Comparison of ENCODE assay signal across 30 cellular contexts in the genomic region with DNA sequence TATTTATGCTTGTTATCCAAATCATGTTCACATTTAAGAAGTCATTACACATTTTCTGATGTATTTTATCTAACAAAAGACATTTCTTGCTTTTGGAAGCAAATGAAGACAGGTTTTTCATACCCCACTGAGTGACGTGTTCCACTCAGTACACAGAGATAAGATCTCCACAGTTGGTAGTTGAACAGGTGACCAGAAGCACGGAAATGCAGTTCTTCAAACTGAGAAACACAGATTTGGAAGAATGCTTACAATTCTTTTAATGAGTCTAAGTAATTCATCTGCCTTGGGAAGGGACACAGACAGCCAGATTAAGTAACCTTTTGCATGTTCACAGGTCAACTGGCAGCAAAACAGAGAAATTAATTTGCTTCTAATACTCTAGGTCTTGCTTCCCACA. TPM values are rescaled to one million over a fixed set of nuclear protein-coding genes. Genes with fewer than 3 reads are reported as not detected.
DNase-seq lines count a peak whose midpoint lies in the region; ATAC-seq, FAIRE-seq and TF ChIP-seq lines count a peak whose summit lies in the region.
"Had no signal": no experiment of that assay in that cellular context is flagged by ENCODE, and none has a peak within 500 bp of the region (broad histone marks: within the 10 kb centered on the region; RNA-seq: fewer than 3 reads in every experiment).

No MANE protein-coding gene starts in this region.

- peaks cover 3% of the 10 kb centered on the region for H3K79me1 ChIP-seq in mesenchymal stem cell (replicated peaks; ENCODE audit: low read length, poor library complexity, severe bottlenecking)

- H3K79me2 ChIP-seq in SK-N-SH (ENCODE audit: insufficient read depth) (no peaks in the 10 kb centered on the region), astrocyte (ENCODE audit: insufficient read depth, low read length) (no peaks in the 10 kb centered on the region)

- POLR2A ChIA-PET in SK-N-SH (lab: Yijun Ruan, JAX) = no interaction called here

- no peak overlapping the region for H3K27ac Mint-ChIP-seq in astrocyte (ENCODE audit: unreplicated experiment)
- H3K27ac Mint-ChIP-seq: CD8-positive, alpha-beta memory T cell had no signal

- H3K14ac ChIP-seq in mesenchymal stem cell (ENCODE audit: low read length in 2 of 2) = no peak overlapping the region

- H3K9ac ChIP-seq in SK-N-SH (no peak overlapping the region), astrocyte (ENCODE audit: low read length) (no peak overlapping the region), mesenchymal stem cell (ENCODE audit: low read length) (no peak overlapping the region)
- H3K9ac ChIP-seq: KMS-11 had no signal

- no peak overlapping the region; a peak in 1 of 4 replicates for H3K4me3 ChIP-seq in SK-N-SH (ENCODE audit: low read depth in 2 of 2, low read length in 1 of 2)
- peak overlapping the region; percentile 13 for H3K4me3 ChIP-seq in astrocyte (ENCODE audit: insufficient read depth, low read depth, low read length)
- H3K4me3 ChIP-seq in mesenchymal stem cell (ENCODE audit: insufficient read depth in 1 of 2, low read depth in 1 of 2, low read length in 2 of 2) = peak overlapping the region in 1 of 2 experiments; percentile 40
- H3K4me3 ChIP-seq in WERI-Rb-1 (ENCODE audit: low read depth, low read length) = no peak overlapping the region
- H3K4me3 ChIP-seq: Peyer's patch, SK-N-MC had no signal

- H3K4me3 Mint-ChIP-seq in astrocyte (ENCODE audit: unreplicated experiment) = no peak overlapping the region
- H3K4me3 Mint-ChIP-seq: CD14-positive monocyte; CD8-positive, alpha-beta memory T cell had no signal

- H2AFZ ChIP-seq in SK-N-SH (ENCODE audit: low read depth) = no peak overlapping the region
- no peak overlapping the region for H2AFZ ChIP-seq in astrocyte (ENCODE audit: low read depth, low read length)
- H2AFZ ChIP-seq in mesenchymal stem cell (ENCODE audit: low read depth, low read length) = no peak overlapping the region

- H3K4ac ChIP-seq in mesenchymal stem cell (ENCODE audit: low read depth in 1 of 2, low read length in 2 of 2) = no peak overlapping the region

- ATAC-seq in SK-N-SH treated with all-trans-retinoic acid at 6 μM for 48 hours = no peak
- no peak for ATAC-seq in stimulated activated naive CD8-positive, alpha-beta T cell treated with anti-CD3 and anti-CD28 coated beads, Interleukin-15, Interleukin-2, amounts not matched to agents 100 U/mL and 50 U/mL, for 24 hours
- ATAC-seq: HCT116 had no signal

- TF ChIP-seq CTCF in SK-N-SH (IDR thresholded peaks at IDR 0.05) (no peak), astrocyte (IDR thresholded peaks at IDR 0.05; ENCODE audit: insufficient read depth, low read depth, low read length) (no peak), WERI-Rb-1 (IDR thresholded peaks at IDR 0.05; ENCODE audit: low read depth, low read length) (no peak)

- TF ChIP-seq EP300 in SK-N-SH (IDR thresholded peaks at IDR 0.05; ENCODE audit: borderline replicate concordance in 1 of 2, low read depth in 1 of 2, low read length in 1 of 2) = no peak

- no peaks in the 10 kb centered on the region for H3K36me3 Mint-ChIP-seq in astrocyte (ENCODE audit: low read depth, unreplicated experiment)
- H3K36me3 Mint-ChIP-seq: CD14-positive monocyte; CD8-positive, alpha-beta memory T cell had no signal

- H3K23ac ChIP-seq in mesenchymal stem cell (ENCODE audit: low read length in 2 of 2) = no peak overlapping the region

- H4K8ac ChIP-seq in mesenchymal stem cell (ENCODE audit: low read length) = no peak overlapping the region

- H3F3A ChIP-seq in SK-N-SH (replicated peaks; ENCODE audit: insufficient read depth) = no peaks in the 10 kb centered on the region

- TF ChIP-seq RAD21 in SK-N-SH (IDR thresholded peaks at IDR 0.05; ENCODE audit: low read length) = no peak

- no peaks in the 10 kb centered on the region for H3K9me2 ChIP-seq in SK-N-SH

- H3K27me3 ChIP-seq in SK-N-SH (ENCODE audit: insufficient read depth) (no peaks in the 10 kb centered on the region), astrocyte (ENCODE audit: insufficient read depth, low read length) (no peaks in the 10 kb centered on the region), mesenchymal stem cell (ENCODE audit: control insufficient read depth in 1 of 2, insufficient read depth in 1 of 2, low read length in 2 of 2) (no peaks in the 10 kb centered on the region), WERI-Rb-1 (ENCODE audit: insufficient read depth, low read depth, severe bottlenecking) (no peaks in the 10 kb centered on the region)
- H3K27me3 ChIP-seq: BE2C, Peyer's patch had no signal

- H2BK12ac ChIP-seq in mesenchymal stem cell (ENCODE audit: low read length in 2 of 2) = no peak overlapping the region

- H2BK5ac ChIP-seq in mesenchymal stem cell (ENCODE audit: low read depth, low read length, poor library complexity, severe bottlenecking) = peak overlapping the region; percentile 53

- peaks cover 4% of the 10 kb centered on the region for H3K4me1 Mint-ChIP-seq in astrocyte (ENCODE audit: low read depth, unreplicated experiment)
- H3K4me1 Mint-ChIP-seq: CD14-positive monocyte; CD8-positive, alpha-beta memory T cell had no signal

- no peak overlapping the region for H2BK120ac ChIP-seq in mesenchymal stem cell (ENCODE audit: low read depth, low read length)

- H3K4me2 ChIP-seq in SK-N-SH = peak overlapping the region; percentile 49
- H3K4me2 ChIP-seq in astrocyte (ENCODE audit: low read length) = peak overlapping the region; percentile 81
- peak overlapping the region; percentile 38 for H3K4me2 ChIP-seq in mesenchymal stem cell (ENCODE audit: low read length, poor library complexity, severe bottlenecking)
- H3K4me2 ChIP-seq: KMS-11 had no signal

- H3K36me3 ChIP-seq in SK-N-SH (replicated peaks in 1 of 2; ENCODE audit: control insufficient read depth in 1 of 2, insufficient read depth in 2 of 2, low read length in 1 of 2) (peaks cover 0 to 16% of the 10 kb centered on the region in 2 experiments), astrocyte (ENCODE audit: insufficient read depth, low read length) (no peaks in the 10 kb centered on the region), mesenchymal stem cell (ENCODE audit: control insufficient read depth in 1 of 2, insufficient read depth in 2 of 2, low read depth in 1 of 2, low read length in 2 of 2) (peaks cover 0 to 16% of the 10 kb centered on the region in 2 experiments), WERI-Rb-1 (no peaks in the 10 kb centered on the region)
- H3K36me3 ChIP-seq: BE2C, Peyer's patch had no signal

- H3K27me3 Mint-ChIP-seq in astrocyte (ENCODE audit: low read depth, unreplicated experiment) = no peaks in the 10 kb centered on the region

- no peak overlapping the region for H2AK5ac ChIP-seq in mesenchymal stem cell (ENCODE audit: low read length, severe bottlenecking)

- FAIRE-seq in astrocyte (lab: Jason Lieb, UNC) = no peak
- FAIRE-seq: GM12892, H1 had no signal

- H4K91ac ChIP-seq in mesenchymal stem cell (ENCODE audit: low read length) = no peak overlapping the region

- WGBS in SK-N-SH (ENCODE audit: low lambda C conversion rate) = 67% methylated on average over 2 of the region's 2 CpGs
- 79% methylated on average over 2 of the region's 2 CpGs for WGBS in mesenchymal stem cell

- H3K4me1 ChIP-seq in SK-N-SH (ENCODE audit: control insufficient read depth in 1 of 2, insufficient read depth in 2 of 2, low read depth in 1 of 2, low read length in 1 of 2) (peaks cover 0 to 10% of the 10 kb centered on the region in 2 experiments; a peak in 1 of 4 replicates), astrocyte (ENCODE audit: insufficient read depth, low read length) (peaks cover 22% of the 10 kb centered on the region), mesenchymal stem cell (ENCODE audit: control insufficient read depth, insufficient read depth, low read depth, low read length) (peaks cover 11% of the 10 kb centered on the region)
- H3K4me1 ChIP-seq: BE2C, Peyer's patch had no signal

- DNase-seq in SK-N-SH (no peak), astrocyte (ENCODE audit: low read depth) (no peak), mesenchymal stem cell (no peak), caudate nucleus (lab: John Stamatoyannopoulos, UW) (no peak), WERI-Rb-1 (no peak), kidney glomerular epithelial cell (lab: John Stamatoyannopoulos, UW) (no peak)
- no peak for DNase-seq in stimulated activated naive CD8-positive, alpha-beta T cell treated with anti-CD3 and anti-CD28 coated beads, Interleukin-15, Interleukin-2, amounts not matched to agents 100 U/mL and 50 U/mL, for 24 hours
- DNase-seq: BE2C; CD8-positive, alpha-beta memory T cell; DMS 273 treated with DMSO at 0.1 percent for 48 hours; DMS79; GF-D8; NCI-H1048; NCI-H1417; NCI-H187; NCI-H2081 treated with DMSO at 0.1 percent for 48 hours; NCI-H2171; NCI-H226; NCI-H510A; NCI-H69; Peyer's patch; SHP77 treated with DMSO at 0.1 percent for 48 hours had no signal

- no peaks in the 10 kb centered on the region for H4K20me1 ChIP-seq in SK-N-SH (ENCODE audit: insufficient read depth)
- H4K20me1 ChIP-seq in astrocyte (ENCODE audit: insufficient read depth, low read length) = no peaks in the 10 kb centered on the region

- H3K9me3 ChIP-seq in SK-N-SH = no peaks in the 10 kb centered on the region
- H3K9me3 ChIP-seq in astrocyte (ENCODE audit: insufficient read depth, low read depth, low read length) = no peaks in the 10 kb centered on the region
- H3K9me3 ChIP-seq in mesenchymal stem cell (ENCODE audit: control insufficient read depth, low read length) = no peaks in the 10 kb centered on the region
- H3K9me3 ChIP-seq in WERI-Rb-1 (ENCODE audit: severe bottlenecking) = no peaks in the 10 kb centered on the region
- H3K9me3 ChIP-seq: BE2C, Peyer's patch had no signal

- H2BK15ac ChIP-seq in mesenchymal stem cell (ENCODE audit: low read depth, poor library complexity, severe bottlenecking) = no peak overlapping the region

- CTCF ChIA-PET in SK-N-SH (lab: Yijun Ruan, JAX) = interaction anchor here (1.0 kb wide), 1 partner anchor 104 kb away, joined by 3 read pairs; no protein-coding TSS in a partner anchor

- H3K18ac ChIP-seq in mesenchymal stem cell (ENCODE audit: low read depth in 1 of 2, low read length in 2 of 2) = no peak overlapping the region

- H3K27ac ChIP-seq in SK-N-SH (ENCODE audit: low read depth in 2 of 2, low read length in 1 of 2) (peak overlapping the region in 1 of 2 experiments; percentile 65; a peak in 2 of 4 replicates), astrocyte (ENCODE audit: low read depth, low read length) (peak overlapping the region; percentile 45), mesenchymal stem cell (ENCODE audit: low read length, poor library complexity, severe bottlenecking) (peak overlapping the region; percentile 96), caudate nucleus (ENCODE audit: low read depth, low read length) (no peak overlapping the region), WERI-Rb-1 (no peak overlapping the region)
- H3K27ac ChIP-seq: 22Rv1, KMS-11, Peyer's patch, SK-N-MC had no signal

- H3K9me3 Mint-ChIP-seq in astrocyte (ENCODE audit: unreplicated experiment) = no peaks in the 10 kb centered on the region

RNA-seq across cellular contexts. Expression of gene PTX3, which starts 23.1 kb away (rescaled TPM):
- 208 and 248 TPM in 2 replicates for polyA plus RNA-seq in SK-N-SH (2012; rRNA removed)
- polyA plus RNA-seq in SK-N-SH (2012; cell fraction: cytosol; rRNA removed) = 213 and 251 TPM in 2 replicates
- 108 and 152 TPM in 2 replicates for polyA plus RNA-seq in SK-N-SH (2012; cell fraction: nucleus; rRNA removed)
- total RNA-seq in astrocyte = 3.0 and 4.7 TPM in 2 replicates
- polyA plus RNA-seq in mesenchymal stem cell (2013, experiment 1 of 2) = 14.6 TPM
- 15.4 TPM for polyA plus RNA-seq in mesenchymal stem cell (2013, experiment 2 of 2)
- total RNA-seq: CD8-positive, alpha-beta memory T cell had no signal

RNA-seq across cellular contexts. Expression of gene VEPH1, which starts 43.5 kb away (rescaled TPM):
- 6.0 and 11.3 TPM in 2 replicates for polyA plus RNA-seq in SK-N-SH (2012; rRNA removed)
- 8.7 and 9.8 TPM in 2 replicates for polyA plus RNA-seq in SK-N-SH (2012; cell fraction: cytosol; rRNA removed)
- polyA plus RNA-seq in SK-N-SH (2012; cell fraction: nucleus; rRNA removed) = 6.1 and 11.5 TPM in 2 replicates
- total RNA-seq in astrocyte = 9.3 and 9.4 TPM in 2 replicates
- polyA plus RNA-seq in mesenchymal stem cell (2013, experiment 1 of 2) = 2.2 TPM
- polyA plus RNA-seq in mesenchymal stem cell (2013, experiment 2 of 2) = 2.2 TPM
- total RNA-seq: CD8-positive, alpha-beta memory T cell had no signal
- polyA plus RNA-seq: CD8-positive, alpha-beta memory T cell had no signal

Comparison
In these comparisons a context has a peak if more than half of its experiments do, and no peak if none do; other contexts are left out.
1. H3K27ac ChIP-seq: peak in astrocyte (single experiment) and mesenchymal stem cell (single experiment); none in caudate nucleus (single experiment) and WERI-Rb-1 (single experiment).
2. Peak in every context shown above with its lines, with median percentiles within 50 percentile points of each other: H3K4me2 ChIP-seq.